ENCODE assay signal across 10 cellular contexts in the genomic region with DNA sequence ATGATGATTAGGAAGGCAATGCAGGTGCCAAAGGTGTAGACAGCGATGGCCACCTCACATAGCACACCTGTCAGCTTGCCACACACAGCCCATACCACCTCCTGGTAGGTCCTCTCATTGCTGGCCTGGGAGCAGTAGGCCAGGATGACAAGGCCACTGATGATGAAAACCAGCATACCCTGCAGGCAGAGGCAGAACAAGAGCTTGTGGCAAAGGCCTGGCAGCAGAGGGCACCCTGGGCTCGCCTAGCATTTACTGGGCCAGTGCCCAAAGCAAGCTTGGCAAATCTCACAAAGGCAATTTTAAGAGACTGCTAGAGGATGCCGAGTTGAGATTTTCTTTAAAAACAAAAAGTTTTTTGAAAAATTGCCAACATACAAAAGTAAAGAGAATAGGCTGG. TPM values are rescaled to one million over a fixed set of nuclear protein-coding genes. Genes with fewer than 3 reads are reported as not detected.
DNase-seq lines count a peak whose midpoint lies in the region; ATAC-seq and TF ChIP-seq lines count a peak whose summit lies in the region.
"Had no signal": no experiment of that assay in that cellular context is flagged by ENCODE, and none has a peak within 500 bp of the region (broad histone marks: within the 10 kb centered on the region; RNA-seq: fewer than 3 reads in every experiment).

No MANE protein-coding gene starts in this region.

- H3K4me3 Mint-ChIP-seq in HFFc6 (no peak overlapping the region), natural killer cell (no peak overlapping the region)

- no peak overlapping the region for H3K27ac Mint-ChIP-seq in HFFc6
- H3K27ac Mint-ChIP-seq in natural killer cell, result no peak overlapping the region

- H3K4me1 Mint-ChIP-seq in HFFc6 (ENCODE audit: low read depth) (peaks cover 9% of the 10 kb centered on the region), natural killer cell (peaks cover 6 to 14% of the 10 kb centered on the region in 2 donors)

- peaks cover 12% of the 10 kb centered on the region for H3K36me3 Mint-ChIP-seq in HFFc6 (ENCODE audit: low read depth)
- H3K36me3 Mint-ChIP-seq in natural killer cell, result no peaks in the 10 kb centered on the region

- no peak for DNase-seq in AG04449 (ENCODE audit: low read depth, low spot score)
- peak; percentile 71 for DNase-seq in HFFc6
- peak; percentile 43 for DNase-seq in amniotic epithelial cell (ENCODE audit: low read depth)
- DNase-seq in inferior parietal cortex (ENCODE audit: extremely low spot score), result peak; percentile 67
- DNase-seq in natural killer cell, result no peak
- DNase-seq in stimulated activated CD4-positive, alpha-beta T cell treated with anti-CD3 and anti-CD28 coated beads, Interleukin-4, amount 100 ng/mL, for 24 hours, result no peak
- DNase-seq: DMS153 had no signal

- POLR2A ChIA-PET in AG04449 (lab: Yijun Ruan, JAX), result no interaction called here

- peak; percentile 22 for TF ChIP-seq CTCF in AG04449 (IDR thresholded peaks at IDR 0.05; ENCODE audit: insufficient read depth, low read length, missing control alignments)
- TF ChIP-seq CTCF in HFFc6 (IDR thresholded peaks at IDR 0.05), result peak; percentile 69
- no peak for TF ChIP-seq CTCF in natural killer cell (IDR thresholded peaks at IDR 0.05)

- CTCF ChIA-PET in AG04449 (lab: Yijun Ruan, JAX), result interaction anchor here (1.1 to 2.1 kb wide), 8 partner anchors 18 to 342 kb away, joined by 3 to 31 read pairs (median 3); no protein-coding TSS in a partner anchor

- H3K27me3 Mint-ChIP-seq in HFFc6 (ENCODE audit: insufficient read depth), result no peaks in the 10 kb centered on the region; the same call in none of the 2 replicates
- H3K27me3 Mint-ChIP-seq in natural killer cell (ENCODE audit: low read depth in 2 of 2), result no peaks in the 10 kb centered on the region

- intact Hi-C loops in natural killer cell (cut with micrococcal nuclease), result no loop called here

- no peaks in the 10 kb centered on the region for H3K9me3 Mint-ChIP-seq in HFFc6
- H3K9me3 Mint-ChIP-seq in natural killer cell, result no peaks in the 10 kb centered on the region

- no peak overlapping the region for H3K4me3 ChIP-seq in AG04449 (ENCODE audit: low read depth, low read length)
- H3K4me3 ChIP-seq: SK-N-MC had no signal

- ATAC-seq in HG03378 (IDR thresholded peaks at IDR 0.05; ENCODE audit: unreplicated experiment), result no peak
- ATAC-seq in natural killer cell, result no peak
- no peak for ATAC-seq in GM19324 (IDR thresholded peaks at IDR 0.05; ENCODE audit: low FRiP score, unreplicated experiment)

RNA-seq across cellular contexts. Expression of gene SLC38A7, which starts 5.9 kb away (rescaled TPM):
- total RNA-seq in HFFc6 (2021; fragmentation: NEBNext Ultra II Directional; extraction: Animal tissue kit (Norgen Biotek cat#: 25700)), result 10 to 100 TPM; 20.3 to 24.2 (median 22.6) TPM
- 10 to 100 TPM in 2 of 3 donors, 1 to 10 TPM in 1; 9.2 to 16.9 (median 14.1) TPM for total RNA-seq in natural killer cell

RNA-seq across cellular contexts. Expression of gene CNOT1, which starts 49.1 kb away (rescaled TPM):
- total RNA-seq in HFFc6 (2021; fragmentation: NEBNext Ultra II Directional; extraction: Animal tissue kit (Norgen Biotek cat#: 25700)), result 100 to 1,000 TPM; 114 to 139 (median 121) TPM
- total RNA-seq in natural killer cell, result 100 to 1,000 TPM; 242 to 275 (median 249) TPM

RNA-seq across cellular contexts. Expression of gene GOT2, which starts 55.4 kb away (rescaled TPM):
- total RNA-seq in HFFc6 (2021; fragmentation: NEBNext Ultra II Directional; extraction: Animal tissue kit (Norgen Biotek cat#: 25700)), result 100 to 1,000 TPM; 131 to 152 (median 138) TPM
- 10 to 100 TPM; 21.1 to 32.5 (median 32.0) TPM for total RNA-seq in natural killer cell

Comparison
In these comparisons a context has a peak if more than half of its experiments do, and no peak if none do; other contexts are left out.
1. DNase-seq: peak in HFFc6 (single experiment), amniotic epithelial cell (single experiment) and inferior parietal cortex (single experiment); none in AG04449 (single experiment), natural killer cell (single experiment) and stimulated activated CD4-positive, alpha-beta T cell treated with anti-CD3 and anti-CD28 coated beads, Interleukin-4, amount 100 ng/mL, for 24 hours (single experiment).